Comparison of ENCODE assay signal across 11 cellular contexts in the genomic region with DNA sequence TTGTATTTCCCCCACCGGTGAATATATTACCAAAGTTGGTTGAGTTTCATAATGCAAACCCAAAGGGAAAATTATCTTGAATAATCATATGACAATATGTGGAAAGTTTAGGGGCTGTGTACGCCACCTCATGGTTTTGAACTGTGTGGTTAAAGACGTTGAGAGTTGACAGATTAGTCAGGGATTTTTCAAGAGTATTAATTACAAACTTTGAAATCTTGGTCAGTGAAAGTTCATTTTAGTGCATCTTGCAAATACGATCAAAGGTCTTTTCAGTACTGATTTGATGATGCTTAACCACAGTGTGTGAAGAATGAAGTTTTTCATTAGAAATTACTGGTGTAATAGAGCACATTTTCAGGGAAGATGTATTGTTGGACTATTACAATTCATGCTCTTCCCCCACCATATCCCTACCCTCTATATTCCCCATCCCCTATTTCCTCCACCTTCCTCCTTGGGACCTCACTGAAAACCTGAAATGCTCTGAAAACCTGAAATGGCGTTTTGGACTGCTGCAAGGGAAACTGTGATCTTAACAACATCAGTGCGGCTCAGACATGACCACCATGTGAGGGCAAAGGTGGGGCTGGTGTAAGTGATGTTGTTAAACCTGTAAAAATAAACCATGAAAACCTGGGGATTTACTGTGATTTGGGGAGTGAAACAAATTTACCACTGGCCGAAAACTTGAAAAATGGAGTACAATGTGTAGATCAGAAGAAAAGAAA. TPM values are rescaled to one million over a fixed set of nuclear protein-coding genes. Genes with fewer than 3 reads are reported as not detected.
DNase-seq lines count a peak whose midpoint lies in the region; ATAC-seq, FAIRE-seq and TF ChIP-seq lines count a peak whose summit lies in the region.
"Had no signal": no experiment of that assay in that cellular context is flagged by ENCODE, and none has a peak within 500 bp of the region (broad histone marks: within the 10 kb centered on the region; RNA-seq: fewer than 3 reads in every experiment).

No MANE protein-coding gene starts in this region.

- no peaks in the 10 kb centered on the region for H3K9me3 Mint-ChIP-seq in activated T-cell treated with anti-CD3 and anti-CD28 coated beads, Interleukin-2, amount 50 U/mL, for 4 hours
- H3K9me3 Mint-ChIP-seq in stimulated activated effector memory CD8-positive, alpha-beta T cell treated with anti-CD3 and anti-CD28 coated beads, Interleukin-12 subunit alpha, Interleukin-12 subunit beta, amount 100 ng/mL, for 72 hours: no peaks in the 10 kb centered on the region
- H3K9me3 Mint-ChIP-seq in CD14-positive monocyte: peaks cover 0 to 25% (median 7%) of the 10 kb centered on the region in 7 donors

- H3K27ac Mint-ChIP-seq in stimulated activated effector memory CD8-positive, alpha-beta T cell treated with anti-CD3 and anti-CD28 coated beads, Interleukin-12 subunit alpha, Interleukin-12 subunit beta, amount 100 ng/mL, for 72 hours: peak overlapping the region; percentile 69
- H3K27ac Mint-ChIP-seq in CD14-positive monocyte: no peak overlapping the region

- no peak overlapping the region for H3K27ac ChIP-seq in OCI-LY7 (ENCODE audit: low read depth, low read length, poor library complexity, severe bottlenecking)
- H3K27ac ChIP-seq: KMS-11 had no signal

- TF ChIP-seq CTCF in OCI-LY7 (conservative IDR thresholded peaks at IDR 0.05; ENCODE audit: low read length): peak; percentile 35; the same call in 1 of the 2 replicates
- no peak for TF ChIP-seq CTCF in CD14-positive monocyte (IDR thresholded peaks at IDR 0.05)

- DNase-seq in activated T-cell treated with anti-CD3 and anti-CD28 coated beads, Interleukin-2, amount 50 U/mL, for 4 hours: no peak
- no peak for DNase-seq in activated T-cell treated with anti-CD3 and anti-CD28 coated beads, Interleukin-2, amount 50 U/mL, for 1 hour
- DNase-seq in OCI-LY7 (ENCODE audit: low spot score) (no peak), CD14-positive monocyte (ENCODE audit: low spot score) (no peak), globus pallidus (ENCODE audit: low spot score) (no peak), H54 (ENCODE audit: insufficient read length, low spot score) (no peak)
- DNase-seq in stimulated activated effector memory CD8-positive, alpha-beta T cell treated with anti-CD3 and anti-CD28 coated beads, Interleukin-12 subunit alpha, Interleukin-12 subunit beta, amount 100 ng/mL, for 72 hours (ENCODE audit: low spot score in 2 of 2): peak in 1 of 2 donors; percentile 68
- DNase-seq: GOT3, NCI-H2081 treated with DMSO at 0.1 percent for 48 hours had no signal

- no peak overlapping the region for H3K4me3 ChIP-seq in OCI-LY7 (ENCODE audit: low read depth, low read length, poor library complexity, severe bottlenecking)

- no TSS peak for BruUV-seq in OCI-LY7 (replicated peaks; lab: Mats Ljungman, UMichigan)

- no peaks in the 10 kb centered on the region for H3K36me3 ChIP-seq in OCI-LY7 (ENCODE audit: insufficient read depth, low read length)

- H3K4me3 Mint-ChIP-seq in activated T-cell treated with anti-CD3 and anti-CD28 coated beads, Interleukin-2, amount 50 U/mL, for 4 hours: peak overlapping the region; percentile 85
- H3K4me3 Mint-ChIP-seq in stimulated activated effector memory CD8-positive, alpha-beta T cell treated with anti-CD3 and anti-CD28 coated beads, Interleukin-12 subunit alpha, Interleukin-12 subunit beta, amount 100 ng/mL, for 72 hours: peak overlapping the region; percentile 93
- H3K4me3 Mint-ChIP-seq in CD14-positive monocyte: peak overlapping the region in 1 of 2 donors; percentile 92

- peak; percentile 19 to 30 for ATAC-seq in activated T-cell treated with anti-CD3 and anti-CD28 coated beads, Interleukin-2, amount 50 U/mL, for 4 hours
- peak; percentile 25 for ATAC-seq in GM21447 (IDR thresholded peaks at IDR 0.05; ENCODE audit: unreplicated experiment)
- ATAC-seq in stimulated activated effector memory CD8-positive, alpha-beta T cell treated with anti-CD3 and anti-CD28 coated beads, Interleukin-12 subunit alpha, Interleukin-12 subunit beta, amount 100 ng/mL, for 72 hours: peak; percentile 70

- peaks cover 4% of the 10 kb centered on the region; the same call in 1 of the 2 replicates for H3K79me2 ChIP-seq in OCI-LY7 (ENCODE audit: insufficient read depth, low read depth, low read length)

- H3K9me3 ChIP-seq in OCI-LY7 (ENCODE audit: low read length): no peaks in the 10 kb centered on the region

- H4K20me1 ChIP-seq in OCI-LY7 (ENCODE audit: insufficient read depth, low read length): no peaks in the 10 kb centered on the region

- no peak for TF ChIP-seq POLR2A in H54 (IDR thresholded peaks at IDR 0.05; ENCODE audit: low read depth, low read length)

- H3K4me1 Mint-ChIP-seq in activated T-cell treated with anti-CD3 and anti-CD28 coated beads, Interleukin-2, amount 50 U/mL, for 4 hours (ENCODE audit: low read depth): peaks cover 48% of the 10 kb centered on the region
- peaks cover 52% of the 10 kb centered on the region for H3K4me1 Mint-ChIP-seq in stimulated activated effector memory CD8-positive, alpha-beta T cell treated with anti-CD3 and anti-CD28 coated beads, Interleukin-12 subunit alpha, Interleukin-12 subunit beta, amount 100 ng/mL, for 72 hours
- H3K4me1 Mint-ChIP-seq in CD14-positive monocyte: peaks cover 38% of the 10 kb centered on the region

- no peak overlapping the region for H2AFZ ChIP-seq in OCI-LY7 (ENCODE audit: low read length)

- CTCF ChIA-PET in OCI-LY7 (lab: Charles Lee; ENCODE audit: unreplicated experiment): no interaction called here

- POLR2A ChIA-PET in OCI-LY7 (lab: Charles Lee): no interaction called here

- H3K4me2 ChIP-seq in OCI-LY7 (ENCODE audit: low read length): no peak overlapping the region
- H3K4me2 ChIP-seq: KMS-11 had no signal

- H3K9me2 ChIP-seq in OCI-LY7 (ENCODE audit: insufficient read depth, low read length): no peaks in the 10 kb centered on the region

- no peaks in the 10 kb centered on the region for H3K36me3 Mint-ChIP-seq in activated T-cell treated with anti-CD3 and anti-CD28 coated beads, Interleukin-2, amount 50 U/mL, for 4 hours (ENCODE audit: insufficient read depth)
- H3K36me3 Mint-ChIP-seq in stimulated activated effector memory CD8-positive, alpha-beta T cell treated with anti-CD3 and anti-CD28 coated beads, Interleukin-12 subunit alpha, Interleukin-12 subunit beta, amount 100 ng/mL, for 72 hours: peaks cover 40% of the 10 kb centered on the region
- H3K36me3 Mint-ChIP-seq in CD14-positive monocyte: peaks cover 4 to 15% of the 10 kb centered on the region in 2 donors

- H3K4me1 ChIP-seq in OCI-LY7 (ENCODE audit: insufficient read depth, low read length, poor library complexity, severe bottlenecking): peaks cover 38% of the 10 kb centered on the region

- intact Hi-C loops in OCI-LY7 (cut with micrococcal nuclease; ENCODE audit: unreplicated experiment): loop anchor here (2.0 to 5.0 kb wide), 2 partner anchors 87 to 304 kb away; no protein-coding TSS in a partner anchor
- intact Hi-C loops in CD14-positive monocyte (cut with micrococcal nuclease): loop anchor here (5.0 to 10.0 kb wide), 2 partner anchors 301 to 586 kb away; no protein-coding TSS in a partner anchor

- FAIRE-seq in H54 (lab: Jason Lieb, UNC): no peak

- peaks cover 53% of the 10 kb centered on the region for H3K27me3 Mint-ChIP-seq in activated T-cell treated with anti-CD3 and anti-CD28 coated beads, Interleukin-2, amount 50 U/mL, for 4 hours (ENCODE audit: low read depth)
- H3K27me3 Mint-ChIP-seq in CD14-positive monocyte (ENCODE audit: low read depth in 3 of 3): peaks cover 59 to 62% (median 59%) of the 10 kb centered on the region in 3 donors

RNA-seq across cellular contexts. Expression of gene BCL2L11, which starts 4.5 kb away (rescaled TPM):
- total RNA-seq in activated T-cell treated with anti-CD3 and anti-CD28 coated beads, Interleukin-2, amount 50 U/mL, for 4 hours: 10 to 100 TPM; 63.3 to 68.9 (median 65.5) TPM
- total RNA-seq in OCI-LY7 (2014; rRNA removed; shearing (Covaris generic)): 10.9 and 16.0 TPM in 2 replicates
- total RNA-seq in OCI-LY7 (2022): 20.3 and 21.2 TPM in 2 replicates
- polyA plus RNA-seq in CD14-positive monocyte: 10 to 100 TPM in 1 of 2 donors, 1 to 10 TPM in 1; 8.8 to 20.4 TPM
